Comparison of ENCODE assay signal across 8 cellular contexts in genomic region chr14:51996148-51996746, GRCh38. TPM values are rescaled to one million over a fixed set of nuclear protein-coding genes. Genes with fewer than 3 reads are reported as not detected.
DNase-seq lines count a peak whose midpoint lies in the region; ATAC-seq and TF ChIP-seq lines count a peak whose summit lies in the region.

No MANE protein-coding gene starts in this region.

- H3K4me3 Mint-ChIP-seq in endothelial cell (ENCODE audit: unreplicated experiment) (no peak overlapping the region), osteocyte (ENCODE audit: unreplicated experiment) (no peak overlapping the region)

- H3K9me3 Mint-ChIP-seq in endothelial cell (ENCODE audit: unreplicated experiment) (no peaks in the 10 kb centered on the region), osteocyte (ENCODE audit: unreplicated experiment) (no peaks in the 10 kb centered on the region)

- TF ChIP-seq CTCF in endothelial cell (IDR thresholded peaks at IDR 0.05; ENCODE audit: unreplicated experiment) (peak; percentile 81), osteocyte (IDR thresholded peaks at IDR 0.05) (peak; percentile 76)

- H3K36me3 Mint-ChIP-seq in endothelial cell (ENCODE audit: low read depth, unreplicated experiment), result peaks cover 12% of the 10 kb centered on the region
- peaks cover 39% of the 10 kb centered on the region for H3K36me3 Mint-ChIP-seq in osteocyte (ENCODE audit: unreplicated experiment)

- DNase-seq in ELR (ENCODE audit: low read depth) (peak; percentile 58), NCI-H460 (ENCODE audit: extremely low read depth, low read depth) (peak; percentile 44), endothelial cell (ENCODE audit: low spot score) (no peak), osteocyte (ENCODE audit: extremely low spot score, unreplicated experiment) (no peak), SIG-M5 treated with dmso at 0.1 percent for 504 hours (lab: John Stamatoyannopoulos, UW; ENCODE audit: unreplicated experiment) (no peak), KBM-7 (no peak)
- DNase-seq in activated effector memory CD4-positive, alpha-beta T cell treated with anti-CD3 and anti-CD28 coated beads, Interleukin-2, amount 50 U/mL, for 16 hours, result no peak

- H3K27me3 Mint-ChIP-seq in endothelial cell (ENCODE audit: unreplicated experiment), result no peaks in the 10 kb centered on the region
- no peaks in the 10 kb centered on the region for H3K27me3 Mint-ChIP-seq in osteocyte (ENCODE audit: unreplicated experiment)

- peaks cover 4% of the 10 kb centered on the region for H3K4me1 Mint-ChIP-seq in endothelial cell (ENCODE audit: unreplicated experiment)
- peaks cover under 1% of the 10 kb centered on the region for H3K4me1 Mint-ChIP-seq in osteocyte (ENCODE audit: unreplicated experiment)

- in situ Hi-C loops in KBM-7 (cut with MboI; ENCODE audit: low pct_unique_long_range_greater_than_20kb, low sequenced_read_pairs), result no loop called here

- ATAC-seq in GM18873 (IDR thresholded peaks at IDR 0.05; ENCODE audit: low FRiP score, unreplicated experiment), result no peak

- H3K27ac Mint-ChIP-seq in endothelial cell (ENCODE audit: unreplicated experiment) (no peak overlapping the region), osteocyte (ENCODE audit: unreplicated experiment) (no peak overlapping the region)

RNA-seq across cellular contexts. Expression of gene RTRAF, which starts 6.9 kb away (rescaled TPM):
- 324 and 371 TPM in 2 replicates for total RNA-seq in NCI-H460 (2014; rRNA removed; shearing (Covaris generic))
- 28.2 and 57.7 TPM in 2 replicates for polyA plus RNA-seq in NCI-H460 (2014; cell fraction: nucleus; rRNA removed)
- 260 TPM for total RNA-seq in endothelial cell (ENCODE audit: unreplicated experiment)
- total RNA-seq in osteocyte, result 172 and 185 TPM in 2 replicates

Comparison
In these comparisons a context has a peak if more than half of its experiments do, and no peak if none do; other contexts are left out.
1. DNase-seq: peak in ELR (single experiment) and NCI-H460 (single experiment); none in endothelial cell (single experiment), osteocyte (single experiment), SIG-M5 treated with dmso at 0.1 percent for 504 hours (single experiment), activated effector memory CD4-positive, alpha-beta T cell treated with anti-CD3 and anti-CD28 coated beads, Interleukin-2, amount 50 U/mL, for 16 hours (single experiment) and KBM-7 (single experiment).